In the genomic region with DNA sequence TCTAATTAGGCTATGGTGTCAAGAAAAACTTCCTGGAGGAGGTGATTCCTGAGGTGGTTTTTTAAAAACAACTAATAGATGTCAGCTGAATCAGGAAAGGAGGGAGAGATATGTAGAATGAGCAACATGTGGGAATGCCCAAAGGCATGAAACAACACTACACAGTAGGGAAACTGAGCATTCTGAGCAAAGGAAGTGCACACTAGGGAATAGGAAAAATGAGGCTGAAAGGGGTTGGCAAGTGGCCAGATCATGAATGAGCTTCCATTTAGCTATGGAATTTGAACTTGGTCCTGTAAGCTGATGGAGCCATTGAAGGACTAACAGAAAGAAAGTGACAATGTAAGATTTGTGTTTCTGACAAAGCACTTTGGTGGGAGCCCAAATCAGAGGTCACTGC, we compare ENCODE assay signal across 31 cellular contexts. TPM values are rescaled to one million over a fixed set of nuclear protein-coding genes. Genes with fewer than 3 reads are reported as not detected.
"Had no signal": no experiment of that assay in that cellular context is flagged by ENCODE, and none has a peak within 500 bp of the region (broad histone marks: within the 10 kb centered on the region; RNA-seq: fewer than 3 reads in every experiment).

No MANE protein-coding gene starts in this region.

- ATAC-seq: activated CD4-positive, CD25-positive, alpha-beta regulatory T cell treated with anti-CD3 and anti-CD28 coated beads, Interleukin-2, amount 50 U/mL, for 24 hours; activated CD8-positive, alpha-beta T cell treated with anti-CD3 and anti-CD28 coated beads for 36 hours; activated naive CD4-positive, alpha-beta T cell treated with anti-CD3 and anti-CD28 coated beads, Interleukin-2, amount 50 U/mL, for 72 hours; activated T-cell treated with anti-CD3 and anti-CD28 coated beads, Interleukin-2, amount 50 U/mL, for 4 hours; heart left ventricle; T-helper 17 cell had no signal

- H3K27me3 ChIP-seq: ascending aorta, brain microvascular endothelial cell, cardiac muscle cell, colonic mucosa, esophagus squamous epithelium had no signal

- H3K4me3 ChIP-seq: ascending aorta, cardiac muscle cell, colonic mucosa, esophagus squamous epithelium, heart left ventricle had no signal

- H3K9me3 ChIP-seq: ascending aorta, colonic mucosa, esophagus squamous epithelium, heart left ventricle had no signal

- H3K36me3 ChIP-seq: ascending aorta, brain microvascular endothelial cell, cardiac muscle cell, colonic mucosa, esophagus squamous epithelium, heart left ventricle, WERI-Rb-1 had no signal

- FAIRE-seq: endometrium, endothelial cell of umbilical vein had no signal

- H3K27ac ChIP-seq: ascending aorta, brain microvascular endothelial cell, cardiac muscle cell, colonic mucosa, epithelial cell of prostate, esophagus squamous epithelium, heart left ventricle, WERI-Rb-1 had no signal

- H3K4me1 ChIP-seq: ascending aorta, colonic mucosa, esophagus squamous epithelium, heart left ventricle had no signal

- DNase-seq: activated B cell treated with CpG ODN at 0.5 μM for 24 hours; activated CD4-positive, alpha-beta T cell treated with anti-CD3 and anti-CD28 coated beads for 48 hours; activated CD4-positive, alpha-beta T cell treated with anti-CD3 and anti-CD28 coated beads, Interleukin-2, amount 50 U/mL, for 1 hour; activated CD4-positive, alpha-beta T cell treated with anti-CD3 and anti-CD28 coated beads, Interleukin-2, amount 50 U/mL, for 48 hours; activated CD8-positive, alpha-beta memory T cell treated with anti-CD3 and anti-CD28 coated beads for 24 hours; activated CD8-positive, alpha-beta T cell treated with anti-CD3 and anti-CD28 coated beads for 36 hours; activated effector memory CD4-positive, alpha-beta T cell treated with anti-CD3 and anti-CD28 coated beads, Interleukin-2, amount 50 U/mL, for 16 hours; activated naive CD4-positive, alpha-beta T cell treated with anti-CD3 and anti-CD28 coated beads, Interleukin-2, amount 10 ng/mL, durations not matched to agents 7 days and 5 days; activated naive CD8-positive, alpha-beta T cell treated with anti-CD3 and anti-CD28 coated beads, Interleukin-2, amount 10 ng/mL, durations not matched to agents 7 days and 5 days; activated T-cell treated with anti-CD3 and anti-CD28 coated beads, Interleukin-2, amount 50 U/mL, for 4 hours; brain microvascular endothelial cell; central memory CD4-positive, alpha-beta T cell; cerebellar nuclear complex; colonic mucosa; effector CD8-positive, alpha-beta T cell; esophagus squamous epithelium; foreskin melanocyte; heart left ventricle; T-helper 1 cell; T-helper 17 cell; T1000; WERI-Rb-1 had no signal

RNA-seq across cellular contexts. Expression of a gene that starts 16.9 kb away (rescaled TPM):
- total RNA-seq: activated B cell treated with CpG ODN at 0.5 μM for 24 hours; activated naive CD4-positive, alpha-beta T cell treated with anti-CD3 and anti-CD28 coated beads, Interleukin-2, amount 50 U/mL, for 72 hours; activated naive CD8-positive, alpha-beta T cell treated with anti-CD3 and anti-CD28 coated beads, Interleukin-2, amount 10 ng/mL, durations not matched to agents 7 days and 5 days; activated T-helper 1 cell treated with anti-CD3 and anti-CD28 coated beads, Interleukin-12 subunit alpha, Interleukin-12 subunit beta, Interleukin-2, Interleukin-4 antibody, amounts not matched to agents 30 ng/mL and 10 ng/mL and 1 ng/mL, durations not matched to agents 14 hours and 24 hours and 36 hours; ascending aorta; endothelial cell of umbilical vein; fibroblast of villous mesenchyme; T-helper 17 cell had no signal
